ENCODE assay signal across 8 cellular contexts in the genomic region with DNA sequence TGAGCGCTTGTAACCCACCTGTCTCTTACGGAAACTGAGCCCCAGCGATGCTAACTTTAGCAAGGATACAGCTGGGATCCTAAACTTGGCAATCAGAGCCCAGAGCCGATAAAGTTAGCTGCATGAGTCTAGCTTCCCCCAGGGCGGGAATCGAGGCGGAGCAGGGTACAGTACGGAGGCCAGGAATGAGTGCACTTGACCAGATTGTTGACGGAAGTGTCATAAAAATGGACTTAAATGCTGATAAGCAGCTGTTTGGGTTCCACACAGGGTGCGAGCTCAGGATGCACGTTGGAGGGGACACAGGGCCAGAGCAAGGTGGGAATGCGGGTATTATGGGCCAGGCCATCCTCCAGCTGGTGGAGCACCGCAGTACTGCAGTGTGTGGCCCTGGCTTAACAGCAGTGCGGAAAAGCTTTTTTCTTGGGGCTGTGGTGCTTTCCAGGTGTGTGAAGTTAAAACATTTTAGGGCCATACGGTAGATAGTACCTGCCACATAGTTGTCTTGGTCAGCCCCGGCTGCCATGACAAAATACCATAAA. TPM values are rescaled to one million over a fixed set of nuclear protein-coding genes. Genes with fewer than 3 reads are reported as not detected.
DNase-seq lines count a peak whose midpoint lies in the region; ATAC-seq and TF ChIP-seq lines count a peak whose summit lies in the region.
"Not testable (repeated sequence)": the region's sequence is repeated elsewhere in the genome, so short reads cannot be mapped to it uniquely, and the experiment has no call there.

No MANE protein-coding gene starts in this region.

- H3K9me3 ChIP-seq in testis, result not testable (repeated sequence)

- ATAC-seq in GM23338 (peak; percentile 77), HG03558 (IDR thresholded peaks at IDR 0.05; ENCODE audit: extremely low read depth, unreplicated experiment) (peak; percentile 15)
- peak; percentile 31 to 44 for ATAC-seq in naive thymus-derived CD8-positive, alpha-beta T cell

- H3K4me3 Mint-ChIP-seq in GM23338, result peak overlapping the region; percentile 98
- H3K4me3 Mint-ChIP-seq in activated naive CD4-positive, alpha-beta T cell treated with anti-CD3 and anti-CD28 coated beads, Interleukin-2, amount 50 U/mL, for 24 hours, result peak overlapping the region; percentile 99
- H3K4me3 Mint-ChIP-seq in naive thymus-derived CD8-positive, alpha-beta T cell, result peak overlapping the region; percentile 95 to 100 (median 98)

- peak; percentile 30; the same call in 1 of the 2 replicates for TF ChIP-seq CTCF in GM12874 (IDR thresholded peaks at IDR 0.05; ENCODE audit: insufficient read depth, low read depth, low read length)
- peak in 1 of 2 experiments; percentile 2; a peak in 1 of 4 replicates for TF ChIP-seq CTCF in GM23338 (conservative IDR thresholded peaks at IDR 0.05; ENCODE audit: low read depth in 2 of 2)
- peak; percentile 35 for TF ChIP-seq CTCF in RWPE1 (conservative IDR thresholded peaks at IDR 0.05; ENCODE audit: low read depth)
- peak; percentile 37 for TF ChIP-seq CTCF in fibroblast of villous mesenchyme (IDR thresholded peaks at IDR 0.05; ENCODE audit: insufficient read depth, low read depth, low read length)
- TF ChIP-seq CTCF in testis (IDR thresholded peaks at IDR 0.05), result peak in 1 of 3 experiments; percentile 26

- not testable (repeated sequence) for H2AFZ ChIP-seq in GM23338

- peak; percentile 57 for DNase-seq in GM23338 (ENCODE audit: low spot score)
- not testable (repeated sequence) for DNase-seq in RWPE1 (ENCODE audit: low spot score); fibroblast of villous mesenchyme (ENCODE audit: low read depth); testis
- DNase-seq in naive thymus-derived CD8-positive, alpha-beta T cell, result peak in 3 of 10 donors; percentile 7 to 44 (median 16)

- H4K20me1 ChIP-seq in GM23338 (replicated peaks; ENCODE audit: insufficient read depth), result not testable (repeated sequence)

- not testable (repeated sequence) for H3K9me3 Mint-ChIP-seq in GM23338; activated naive CD4-positive, alpha-beta T cell treated with anti-CD3 and anti-CD28 coated beads, Interleukin-2, amount 50 U/mL, for 24 hours; naive thymus-derived CD8-positive, alpha-beta T cell

- H3K27ac Mint-ChIP-seq in GM23338, result peak overlapping the region; percentile 98
- peak overlapping the region; percentile 99 for H3K27ac Mint-ChIP-seq in activated naive CD4-positive, alpha-beta T cell treated with anti-CD3 and anti-CD28 coated beads, Interleukin-2, amount 50 U/mL, for 24 hours
- peak overlapping the region; percentile 66 to 99 (median 96) for H3K27ac Mint-ChIP-seq in naive thymus-derived CD8-positive, alpha-beta T cell

- 4 to 6% methylated on average over 15 to 16 of the region's 16 CpGs for WGBS in testis, 2 donors

- POLR2A ChIA-PET in RWPE1 (lab: Yijun Ruan, JAX; ENCODE audit: low non-redundant PET); naive thymus-derived CD8-positive, alpha-beta T cell (lab: Charles Lee): not testable (repeated sequence)

- TF ChIP-seq POLR2A in testis (IDR thresholded peaks at IDR 0.05), result not testable (repeated sequence)

- intact Hi-C loops in testis (cut with DNase I; ENCODE audit: low total_unique reads), result not testable (repeated sequence)

- peaks cover 19% of the 10 kb centered on the region for H3K27me3 Mint-ChIP-seq in GM23338 (ENCODE audit: insufficient read depth, low read depth, poor library complexity)
- H3K27me3 Mint-ChIP-seq in activated naive CD4-positive, alpha-beta T cell treated with anti-CD3 and anti-CD28 coated beads, Interleukin-2, amount 50 U/mL, for 24 hours; naive thymus-derived CD8-positive, alpha-beta T cell: not testable (repeated sequence)

- H3K4me3 ChIP-seq in GM23338 (peak overlapping the region; percentile 64), fibroblast of villous mesenchyme (ENCODE audit: low read depth, low read length) (peak overlapping the region; percentile 72), testis (peak overlapping the region; percentile 68 to 71)

- H3K27ac ChIP-seq in GM23338 (ENCODE audit: low read depth) (peak overlapping the region; percentile 78; the same call in 1 of the 2 replicates), RWPE1 (peak overlapping the region; percentile 94), testis (peak overlapping the region in 1 of 2 donors; percentile 90)

- H3K79me2 ChIP-seq in GM23338 (replicated peaks; ENCODE audit: insufficient read depth), result peaks cover 33% of the 10 kb centered on the region

- not testable (repeated sequence) for H3K4me1 ChIP-seq in GM23338 (ENCODE audit: insufficient read depth); testis

- H3K9me2 ChIP-seq in GM23338 (ENCODE audit: insufficient read depth), result not testable (repeated sequence)

- CTCF ChIA-PET in RWPE1 (lab: Yijun Ruan, JAX), result interaction anchor here (0.6 kb wide), 1 partner anchor 46 kb away, joined by 4 read pairs; no protein-coding TSS in a partner anchor

- H3K4me1 Mint-ChIP-seq in GM23338, result peaks cover 32% of the 10 kb centered on the region
- H3K4me1 Mint-ChIP-seq in activated naive CD4-positive, alpha-beta T cell treated with anti-CD3 and anti-CD28 coated beads, Interleukin-2, amount 50 U/mL, for 24 hours, result peaks cover 27% of the 10 kb centered on the region
- peaks cover 10 to 44% (median 31%) of the 10 kb centered on the region in 4 donors for H3K4me1 Mint-ChIP-seq in naive thymus-derived CD8-positive, alpha-beta T cell

- not testable (repeated sequence) for H3K36me3 ChIP-seq in GM23338 (ENCODE audit: insufficient read depth); testis (ENCODE audit: low read depth, missing control alignments)

- H3K4me2 ChIP-seq in GM23338, result peak overlapping the region; percentile 95

- H3K36me3 Mint-ChIP-seq in GM23338 (ENCODE audit: low read depth), result peaks cover 29% of the 10 kb centered on the region
- H3K36me3 Mint-ChIP-seq in activated naive CD4-positive, alpha-beta T cell treated with anti-CD3 and anti-CD28 coated beads, Interleukin-2, amount 50 U/mL, for 24 hours; naive thymus-derived CD8-positive, alpha-beta T cell: not testable (repeated sequence)

- not testable (repeated sequence) for H3K27me3 ChIP-seq in GM23338 (ENCODE audit: insufficient read depth); testis

- not testable (repeated sequence) for H3F3A ChIP-seq in GM23338 (replicated peaks; ENCODE audit: low read depth)

RNA-seq across cellular contexts. Expression of a gene that starts 0.7 kb away (rescaled TPM):
- 95.7 and 103 TPM in 2 replicates for total RNA-seq in GM23338 (2014; rRNA removed; shearing (Covaris generic))
- polyA plus RNA-seq in GM23338 (2016; fragmentation: Nextera tagmentation; extraction: Ambion mirVana) (58.4 and 66.0 TPM in 2 replicates), testis (ENCODE audit: insufficient read depth, low read depth, low replicate concordance) (19.7 TPM)
- total RNA-seq in fibroblast of villous mesenchyme (15.1 and 18.1 TPM in 2 replicates), testis (10 to 100 TPM; 49.6 to 63.1 TPM)
- 100 to 1,000 TPM; 132 to 141 TPM for total RNA-seq in naive thymus-derived CD8-positive, alpha-beta T cell
- 10 to 100 TPM in 1 of 3 donors, 1 to 10 TPM in 2; 2.4 to 24.2 (median 7.1) TPM for polyA plus RNA-seq in naive thymus-derived CD8-positive, alpha-beta T cell

Comparison
In these comparisons a context has a peak if more than half of its experiments do, and no peak if none do; other contexts are left out.
1. ATAC-seq: peak in every context shown above with its lines; median percentile 77 in GM23338; 38 in naive thymus-derived CD8-positive, alpha-beta T cell; 15 in HG03558.